ENCODE assay signal across 29 cellular contexts in the genomic region with DNA sequence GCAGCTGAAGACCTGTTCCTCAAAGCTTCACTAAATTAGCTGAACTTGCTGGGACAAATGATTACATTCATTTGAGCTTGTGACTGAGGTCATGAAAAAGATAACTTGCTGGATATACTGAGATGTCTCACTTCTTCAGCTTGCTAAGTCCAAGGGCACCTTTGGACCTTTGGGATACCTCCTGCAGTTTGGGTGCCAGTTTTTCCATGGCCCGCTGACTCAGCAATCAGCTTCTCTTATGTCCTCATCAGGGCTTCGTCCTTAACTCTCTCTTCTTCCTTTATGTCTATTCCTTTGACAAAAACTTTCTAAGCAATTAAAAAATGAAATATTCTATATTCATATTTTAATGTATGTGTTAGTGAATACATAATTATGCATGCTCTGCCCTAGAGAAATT. TPM values are rescaled to one million over a fixed set of nuclear protein-coding genes. Genes with fewer than 3 reads are reported as not detected.
"Had no signal": no experiment of that assay in that cellular context is flagged by ENCODE, and none has a peak within 500 bp of the region (broad histone marks: within the 10 kb centered on the region; RNA-seq: fewer than 3 reads in every experiment).

No MANE protein-coding gene starts in this region.

- ATAC-seq: heart left ventricle; left lung; naive thymus-derived CD4-positive, alpha-beta T cell; natural killer cell treated with Interleukin-12 subunit alpha and Interleukin-12 subunit beta and Interleukin-15 and Interleukin-18, amount 100 ng/mL, for 72 hours; right cardiac atrium; stimulated activated memory B cell treated with anti-CD40 and anti-IgM and Interleukin-4, amounts not matched to agents 10 μg/mL and 1 μg/mL and 100 μg/mL, for 72 hours; stimulated activated naive CD8-positive, alpha-beta T cell treated with anti-CD3 and anti-CD28 coated beads, Interleukin-15, amount 100 ng/mL, for 72 hours had no signal

- DNase-seq: heart left ventricle; hypothalamus; islet precursor cell; left lung; mesendoderm; naive thymus-derived CD4-positive, alpha-beta T cell; ovary; right cardiac atrium; sigmoid colon; stimulated activated CD4-positive, alpha-beta T cell treated with anti-CD3 and anti-CD28 coated beads, Interleukin-1b, Interleukin-23, amount 100 ng/mL, for 48 hours; stimulated activated CD4-positive, alpha-beta T cell treated with anti-CD3 and anti-CD28 coated beads, Interleukin-2, amount 100 ng/mL, for 48 hours; stimulated activated CD4-positive, alpha-beta T cell treated with anti-CD3 and anti-CD28 coated beads, Interleukin-4, amount 100 ng/mL, for 4 hours; stimulated activated CD8-positive, alpha-beta memory T cell treated with anti-CD3 and anti-CD28 coated beads, Interleukin-4, amount 100 ng/mL, for 48 hours; stimulated activated naive CD4-positive, alpha-beta T cell treated with Interleukin-2 at 50 U/mL for 16 hours; stimulated activated naive CD8-positive, alpha-beta T cell treated with anti-CD3 and anti-CD28 coated beads, Interleukin-15, amount 100 ng/mL, for 72 hours; substantia nigra; transverse colon; upper lobe of left lung had no signal

- H3K36me3 Mint-ChIP-seq: mesothelial cell of epicardium; naive thymus-derived CD4-positive, alpha-beta T cell; natural killer cell treated with Interleukin-12 subunit alpha and Interleukin-12 subunit beta and Interleukin-15 and Interleukin-18, amount 100 ng/mL, for 72 hours; stimulated activated memory B cell treated with anti-CD40 and anti-IgM and Interleukin-4, amounts not matched to agents 10 μg/mL and 1 μg/mL and 100 μg/mL, for 72 hours had no signal

- H3K36me3 ChIP-seq: heart left ventricle, left lung, ovary, sigmoid colon, transverse colon, upper lobe of left lung, vagina had no signal

- H3K4me1 ChIP-seq: heart left ventricle, left lung, sigmoid colon, transverse colon, upper lobe of left lung, vagina had no signal

- H3K4me2 ChIP-seq: smooth muscle cell had no signal

- H3K4me3 Mint-ChIP-seq: mesothelial cell of epicardium; naive thymus-derived CD4-positive, alpha-beta T cell; natural killer cell treated with Interleukin-12 subunit alpha and Interleukin-12 subunit beta and Interleukin-15 and Interleukin-18, amount 100 ng/mL, for 72 hours; stimulated activated memory B cell treated with anti-CD40 and anti-IgM and Interleukin-4, amounts not matched to agents 10 μg/mL and 1 μg/mL and 100 μg/mL, for 72 hours; stimulated activated naive CD8-positive, alpha-beta T cell treated with anti-CD3 and anti-CD28 coated beads, Interleukin-15, amount 100 ng/mL, for 72 hours had no signal

- H3K4me1 Mint-ChIP-seq: mesothelial cell of epicardium; naive thymus-derived CD4-positive, alpha-beta T cell; stimulated activated memory B cell treated with anti-CD40 and anti-IgM and Interleukin-4, amounts not matched to agents 10 μg/mL and 1 μg/mL and 100 μg/mL, for 72 hours; stimulated activated naive CD8-positive, alpha-beta T cell treated with anti-CD3 and anti-CD28 coated beads, Interleukin-15, amount 100 ng/mL, for 72 hours had no signal

- H3K9me3 Mint-ChIP-seq: mesothelial cell of epicardium; stimulated activated naive CD8-positive, alpha-beta T cell treated with anti-CD3 and anti-CD28 coated beads, Interleukin-15, amount 100 ng/mL, for 72 hours had no signal

- H3K27me3 Mint-ChIP-seq: progenitor cell of endocrine pancreas; stimulated activated memory B cell treated with anti-CD40 and anti-IgM and Interleukin-4, amounts not matched to agents 10 μg/mL and 1 μg/mL and 100 μg/mL, for 72 hours had no signal

- H3K27ac ChIP-seq: heart left ventricle, left lung, ovary, sigmoid colon, transverse colon, upper lobe of left lung, vagina had no signal

- H3K4me3 ChIP-seq: heart left ventricle, left lung, lung, ovary, sigmoid colon, smooth muscle cell, transverse colon, upper lobe of left lung, vagina had no signal

- H3K9me3 ChIP-seq: left lung, ovary, sigmoid colon, transverse colon, upper lobe of left lung, vagina had no signal

- H3K27me3 ChIP-seq: heart left ventricle, left lung, ovary, sigmoid colon, transverse colon, upper lobe of left lung, vagina had no signal

- H3K27ac Mint-ChIP-seq: mesothelial cell of epicardium; naive thymus-derived CD4-positive, alpha-beta T cell; natural killer cell treated with Interleukin-12 subunit alpha and Interleukin-12 subunit beta and Interleukin-15 and Interleukin-18, amount 100 ng/mL, for 72 hours; progenitor cell of endocrine pancreas; stimulated activated memory B cell treated with anti-CD40 and anti-IgM and Interleukin-4, amounts not matched to agents 10 μg/mL and 1 μg/mL and 100 μg/mL, for 72 hours; stimulated activated naive CD8-positive, alpha-beta T cell treated with anti-CD3 and anti-CD28 coated beads, Interleukin-15, amount 100 ng/mL, for 72 hours had no signal

RNA-seq across cellular contexts. Expression of a gene that starts 45.6 kb away (rescaled TPM):
- total RNA-seq: kidney epithelial cell; mesothelial cell of epicardium; mononuclear cell; naive thymus-derived CD4-positive, alpha-beta T cell; natural killer cell treated with Interleukin-12 subunit alpha and Interleukin-12 subunit beta and Interleukin-15 and Interleukin-18, amount 100 ng/mL, for 72 hours; pulmonary artery endothelial cell; renal cortical epithelial cell; smooth muscle cell had no signal
- polyA plus RNA-seq: naive thymus-derived CD4-positive, alpha-beta T cell; smooth muscle cell had no signal
